1 cellular context compared by ENCODE assay signal in genomic region chr9:81841326-81841725, GRCh38.
TF ChIP-seq lines count a peak whose summit lies in the region.

No MANE protein-coding gene starts in this region.

TF ChIP-seq in HEK293T, 16 proteins besides CTCF, POLR2A, EP300 and RAD21:
- TF ChIP-seq CTBP1 (IDR thresholded peaks at IDR 0.05; ENCODE audit: borderline replicate concordance) = no peak
- no peak for TF ChIP-seq ARNT (IDR thresholded peaks at IDR 0.05)
- TF ChIP-seq BHLHE40 (IDR thresholded peaks at IDR 0.05; ENCODE audit: borderline replicate concordance) = no peak
- TF ChIP-seq FOXK2 (IDR thresholded peaks at IDR 0.05) = no peak
- TF ChIP-seq LEF1 (IDR thresholded peaks at IDR 0.05; ENCODE audit: borderline replicate concordance) = no peak
- no peak for TF ChIP-seq FOXM1 (IDR thresholded peaks at IDR 0.05; ENCODE audit: borderline replicate concordance)
- no peak for TF ChIP-seq SUZ12 (IDR thresholded peaks at IDR 0.05)
- no peak for TF ChIP-seq L3MBTL2 (conservative IDR thresholded peaks at IDR 0.05)
- TF ChIP-seq TARDBP (IDR thresholded peaks at IDR 0.05) = no peak
- no peak for TF ChIP-seq HDGF (IDR thresholded peaks at IDR 0.05; ENCODE audit: borderline replicate concordance)
- TF ChIP-seq, protein P1, sequence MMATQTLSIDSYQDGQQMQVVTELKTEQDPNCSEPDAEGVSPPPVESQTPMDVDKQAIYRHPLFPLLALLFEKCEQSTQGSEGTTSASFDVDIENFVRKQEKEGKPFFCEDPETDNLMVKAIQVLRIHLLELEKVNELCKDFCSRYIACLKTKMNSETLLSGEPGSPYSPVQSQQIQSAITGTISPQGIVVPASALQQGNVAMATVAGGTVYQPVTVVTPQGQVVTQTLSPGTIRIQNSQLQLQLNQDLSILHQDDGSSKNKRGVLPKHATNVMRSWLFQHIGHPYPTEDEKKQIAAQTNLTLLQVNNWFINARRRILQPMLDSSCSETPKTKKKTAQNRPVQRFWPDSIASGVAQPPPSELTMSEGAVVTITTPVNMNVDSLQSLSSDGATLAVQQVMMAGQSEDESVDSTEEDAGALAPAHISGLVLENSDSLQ (IDR thresholded peaks at IDR 0.05) = no peak
